ENCODE assay signal across 17 cellular contexts in genomic region chr10:101967119-101967518, GRCh38.
"Had no signal": no experiment of that assay in that cellular context is flagged by ENCODE, and none has a peak within 500 bp of the region (broad histone marks: within the 10 kb centered on the region; RNA-seq: fewer than 3 reads in every experiment).

No MANE protein-coding gene starts in this region.

- DNase-seq: activated CD4-positive, alpha-beta T cell treated with anti-CD3 and anti-CD28 coated beads for 4 hours; activated CD8-positive, alpha-beta memory T cell treated with anti-CD3 and anti-CD28 coated beads, Interleukin-2, amount 50 U/mL, for 48 hours; activated CD8-positive, alpha-beta T cell treated with anti-CD3 and anti-CD28 coated beads, Interleukin-2, amount 10 ng/mL, durations not matched to agents 7 days and 5 days; activated naive CD4-positive, alpha-beta T cell treated with Interleukin-2 at 50 U/mL for 16 hours; activated naive CD8-positive, alpha-beta T cell treated with anti-CD3 and anti-CD28 coated beads, Interleukin-2, amount 50 U/mL, for 24 hours; colonic mucosa; head of caudate nucleus; islet precursor cell; left lung; mesendoderm; pancreas; stimulated activated CD4-positive, alpha-beta T cell treated with anti-CD3 and anti-CD28 coated beads, Interleukin-4, amount 100 ng/mL, for 4 hours; T-cell had no signal

- H3K27me3 Mint-ChIP-seq: activated naive CD8-positive, alpha-beta T cell treated with anti-CD3 and anti-CD28 coated beads, Interleukin-2, amount 50 U/mL, for 24 hours; T-cell had no signal

- H3K9me3 Mint-ChIP-seq: activated naive CD8-positive, alpha-beta T cell treated with anti-CD3 and anti-CD28 coated beads, Interleukin-2, amount 50 U/mL, for 24 hours; T-cell had no signal

- H3K27ac ChIP-seq: ascending aorta, colonic mucosa, foreskin keratinocyte, left lung, pancreas, tibial nerve, VCaP had no signal

- H3K4me3 ChIP-seq: ascending aorta, colonic mucosa, left lung, pancreas, tibial nerve had no signal

- ATAC-seq: activated CD8-positive, alpha-beta T cell treated with anti-CD3 and anti-CD28 coated beads, Interleukin-2, amount 10 ng/mL, durations not matched to agents 7 days and 5 days; activated naive CD8-positive, alpha-beta T cell treated with anti-CD3 and anti-CD28 coated beads, Interleukin-2, amount 50 U/mL, for 24 hours; pancreas; T-cell had no signal

- H3K9me3 ChIP-seq: ascending aorta, colonic mucosa, left lung, pancreas, tibial nerve had no signal

- H3K4me1 ChIP-seq: ascending aorta, colonic mucosa had no signal

- H3K27me3 ChIP-seq: ascending aorta, colonic mucosa, foreskin keratinocyte, left lung, pancreas, tibial nerve had no signal

- H3K4me3 Mint-ChIP-seq: activated CD8-positive, alpha-beta T cell treated with anti-CD3 and anti-CD28 coated beads, Interleukin-2, amount 10 ng/mL, durations not matched to agents 7 days and 5 days; activated naive CD8-positive, alpha-beta T cell treated with anti-CD3 and anti-CD28 coated beads, Interleukin-2, amount 50 U/mL, for 24 hours; T-cell had no signal

- H3K36me3 ChIP-seq: colonic mucosa had no signal

- H3K27ac Mint-ChIP-seq: activated CD8-positive, alpha-beta T cell treated with anti-CD3 and anti-CD28 coated beads, Interleukin-2, amount 10 ng/mL, durations not matched to agents 7 days and 5 days; activated naive CD8-positive, alpha-beta T cell treated with anti-CD3 and anti-CD28 coated beads, Interleukin-2, amount 50 U/mL, for 24 hours; T-cell had no signal
